ENCODE assay signal across 8 cellular contexts in the genomic region with DNA sequence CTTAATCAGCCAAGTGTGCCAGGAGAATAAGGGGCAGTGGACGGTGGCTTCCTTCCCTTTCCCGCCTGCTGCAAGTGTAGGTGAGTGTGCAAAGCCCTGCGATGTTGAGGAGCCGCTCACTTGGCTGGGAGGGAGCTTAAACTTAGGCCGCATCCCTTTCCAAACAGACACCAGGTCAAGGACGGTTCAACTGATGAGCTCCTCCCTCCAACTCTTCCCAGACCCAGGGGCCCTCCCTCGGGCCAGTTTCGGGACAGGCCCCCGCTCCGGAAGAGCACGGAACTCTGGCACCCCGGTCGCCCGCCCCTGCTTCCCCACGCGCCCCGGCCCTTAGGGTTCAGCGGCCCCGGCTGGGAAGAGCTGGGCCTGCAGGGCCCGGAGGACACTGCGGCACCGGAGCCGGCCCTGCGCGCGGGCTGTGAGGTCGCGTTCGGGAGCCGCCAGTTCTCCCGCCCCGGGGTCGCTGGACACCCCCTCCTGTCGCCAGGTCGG. TPM values are rescaled to one million over a fixed set of nuclear protein-coding genes. Genes with fewer than 3 reads are reported as not detected.
DNase-seq lines count a peak whose midpoint lies in the region; ATAC-seq, FAIRE-seq and TF ChIP-seq lines count a peak whose summit lies in the region.

No MANE protein-coding gene starts in this region.

- no peaks in the 10 kb centered on the region for H3K36me3 ChIP-seq in parathyroid adenoma (ENCODE audit: control insufficient read depth, insufficient read depth, low read length)

- peaks cover 50% of the 10 kb centered on the region for H3K36me3 Mint-ChIP-seq in activated CD8-positive, alpha-beta T cell treated with anti-CD3 and anti-CD28 coated beads for 36 hours (ENCODE audit: low read depth)

- no peaks in the 10 kb centered on the region for H3K27me3 Mint-ChIP-seq in activated CD8-positive, alpha-beta T cell treated with anti-CD3 and anti-CD28 coated beads for 36 hours

- H3K27ac Mint-ChIP-seq in activated CD8-positive, alpha-beta T cell treated with anti-CD3 and anti-CD28 coated beads for 36 hours, result peak overlapping the region; percentile 87

- peak; percentile 21 for ATAC-seq in GM21381 (IDR thresholded peaks at IDR 0.05; ENCODE audit: unreplicated experiment)
- ATAC-seq in activated CD8-positive, alpha-beta T cell treated with anti-CD3 and anti-CD28 coated beads for 36 hours, result peak; percentile 35

- H3K79me2 ChIP-seq in parathyroid adenoma, result peaks cover 14% of the 10 kb centered on the region

- H3K4me3 Mint-ChIP-seq in activated CD8-positive, alpha-beta T cell treated with anti-CD3 and anti-CD28 coated beads for 36 hours, result peak overlapping the region; percentile 96

- no peak for FAIRE-seq in HTR-8/SVneo (lab: Jason Lieb, UNC)

- peak overlapping the region; percentile 85 for H3K4me2 ChIP-seq in parathyroid adenoma (ENCODE audit: low read length)

- H2AFZ ChIP-seq in parathyroid adenoma, result peak overlapping the region; percentile 89

- H3K4me1 Mint-ChIP-seq in activated CD8-positive, alpha-beta T cell treated with anti-CD3 and anti-CD28 coated beads for 36 hours (ENCODE audit: low read depth), result peaks cover 62% of the 10 kb centered on the region

- no peaks in the 10 kb centered on the region for H3K9me3 Mint-ChIP-seq in activated CD8-positive, alpha-beta T cell treated with anti-CD3 and anti-CD28 coated beads for 36 hours

- CTCF ChIA-PET in activated CD8-positive, alpha-beta T cell treated with anti-CD3 and anti-CD28 coated beads for 36 hours (lab: Charles Lee), result interaction anchor here (0.9 to 2.2 kb wide), 3 partner anchors 9 to 62 kb away, joined by 3 to 7 read pairs (median 3); no protein-coding TSS in a partner anchor

- H3K4me1 ChIP-seq in parathyroid adenoma, result no peaks in the 10 kb centered on the region

- H3K4me3 ChIP-seq in parathyroid adenoma (ENCODE audit: low read depth, low read length), result peak overlapping the region; percentile 91

- peak overlapping the region; percentile 74 for H3K27ac ChIP-seq in parathyroid adenoma

- peak; percentile 37 for DNase-seq in EH (ENCODE audit: low read depth)
- DNase-seq in HTR-8/SVneo (ENCODE audit: insufficient read length, low spot score), result peak; percentile 24
- DNase-seq in activated CD8-positive, alpha-beta T cell treated with anti-CD3 and anti-CD28 coated beads for 36 hours, result peak; percentile 50
- peak; percentile 34 for DNase-seq in glomerular visceral epithelial cell (ENCODE audit: extremely low spot score)
- DNase-seq in effector CD4-positive, alpha-beta T cell, result no peak
- no peak for DNase-seq in GM19238 (ENCODE audit: insufficient read length, low spot score)

- POLR2A ChIA-PET in activated CD8-positive, alpha-beta T cell treated with anti-CD3 and anti-CD28 coated beads for 36 hours (lab: Charles Lee), result interaction anchor here (1.2 to 1.6 kb wide), 4 partner anchors 9 to 25 kb away, joined by 3 to 4 read pairs (median 4); no protein-coding TSS in a partner anchor

- peak overlapping the region; percentile 44 for H3K9ac ChIP-seq in parathyroid adenoma

- no peaks in the 10 kb centered on the region for H3K9me3 ChIP-seq in parathyroid adenoma (ENCODE audit: control insufficient read depth, low read length)

- no peak for TF ChIP-seq CTCF in activated CD8-positive, alpha-beta T cell treated with anti-CD3 and anti-CD28 coated beads for 36 hours (IDR thresholded peaks at IDR 0.05)
- no peak for TF ChIP-seq CTCF in parathyroid adenoma (IDR thresholded peaks at IDR 0.05)

- no peaks in the 10 kb centered on the region for H3K27me3 ChIP-seq in parathyroid adenoma (ENCODE audit: control insufficient read depth, insufficient read depth, low read length)

- intact Hi-C loops in activated CD8-positive, alpha-beta T cell treated with anti-CD3 and anti-CD28 coated beads for 36 hours (cut with micrococcal nuclease), result no loop called here

RNA-seq across cellular contexts. Expression of a gene that starts 0.5 kb away (rescaled TPM):
- total RNA-seq in activated CD8-positive, alpha-beta T cell treated with anti-CD3 and anti-CD28 coated beads for 36 hours, result 10 to 100 TPM; 80.1 to 87.2 TPM

RNA-seq across cellular contexts. Expression of a gene that starts 2.1 kb away (rescaled TPM):
- 10 to 100 TPM; 32.2 to 39.1 TPM for total RNA-seq in activated CD8-positive, alpha-beta T cell treated with anti-CD3 and anti-CD28 coated beads for 36 hours

Comparison
In these comparisons a context has a peak if more than half of its experiments do, and no peak if none do; other contexts are left out.
1. DNase-seq: peak in EH (single experiment), HTR-8/SVneo (single experiment), activated CD8-positive, alpha-beta T cell treated with anti-CD3 and anti-CD28 coated beads for 36 hours (single experiment) and glomerular visceral epithelial cell (single experiment); none in effector CD4-positive, alpha-beta T cell (single experiment) and GM19238 (single experiment).